In the genomic region with DNA sequence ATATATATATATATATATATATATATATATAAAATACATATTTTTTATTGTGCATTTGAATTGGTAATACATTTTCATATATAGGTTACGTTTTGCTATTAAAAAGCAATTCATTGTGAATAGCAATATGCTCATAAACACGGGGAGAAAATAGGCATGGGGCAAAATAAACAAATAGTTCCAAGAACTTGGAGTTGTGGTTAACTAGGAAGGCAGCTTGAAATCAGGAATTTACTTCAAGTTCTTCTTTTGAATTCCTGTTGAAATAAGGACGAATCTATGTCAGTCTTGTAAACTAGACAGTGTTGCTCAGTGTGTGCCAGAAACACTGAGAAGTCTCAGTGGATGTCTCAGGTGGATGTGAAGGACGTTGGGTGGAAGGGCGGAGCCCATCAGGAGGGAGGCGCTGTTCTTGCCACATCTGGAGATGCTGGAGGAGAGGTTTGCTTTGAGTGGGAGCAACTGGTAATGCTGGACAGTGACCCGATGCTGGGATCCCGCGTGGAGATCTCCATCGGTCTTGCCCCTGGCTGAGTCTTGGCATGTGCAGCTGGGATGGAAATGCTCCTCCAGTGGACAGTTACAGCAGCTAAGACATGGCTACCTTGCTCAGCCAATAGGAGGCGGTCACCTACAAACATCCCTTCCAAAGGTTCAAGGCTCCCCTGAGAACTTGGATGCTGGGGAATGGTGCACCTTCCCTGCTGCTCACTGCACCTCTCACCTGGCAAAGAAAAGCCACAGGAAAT, we compare ENCODE assay signal across 1 cellular context.
TF ChIP-seq lines count a peak whose summit lies in the region.

No MANE protein-coding gene starts in this region.

TF ChIP-seq in K562, 482 proteins besides CTCF, POLR2A, EP300 and RAD21:
- TF ChIP-seq AFF1 (IDR thresholded peaks at IDR 0.05; ENCODE audit: low read depth in 1 of 2, partially characterized antibody in 2 of 2) (no peak), ZNF445 (CRISPR knock-in tag; IDR thresholded peaks at IDR 0.05; ENCODE audit: low read depth) (no peak), SETDB1 (IDR thresholded peaks at IDR 0.05; ENCODE audit: low read length) (no peak), DNMT1 (IDR thresholded peaks at IDR 0.05) (no peak), SAFB (IDR thresholded peaks at IDR 0.05; ENCODE audit: borderline replicate concordance, low read depth, low read length) (no peak), DIDO1 (tag; IDR thresholded peaks at IDR 0.05; ENCODE audit: low read depth) (no peak), FOXM1 (IDR thresholded peaks at IDR 0.05; ENCODE audit: low read depth) (no peak), FOXM1 (CRISPR knock-in tag; IDR thresholded peaks at IDR 0.05; ENCODE audit: low read depth) (no peak), AFF4 (CRISPR knock-in tag; IDR thresholded peaks at IDR 0.05) (no peak), TGIF2 (CRISPR knock-in tag; IDR thresholded peaks at IDR 0.05) (no peak), CXXC5 (CRISPR knock-in tag; IDR thresholded peaks at IDR 0.05) (no peak), LCOR (CRISPR knock-in tag; IDR thresholded peaks at IDR 0.05) (no peak), FIP1L1 (IDR thresholded peaks at IDR 0.05; ENCODE audit: low read depth, low read length, poor library complexity, severe bottlenecking) (no peak), ZNF778 (CRISPR knock-in tag; IDR thresholded peaks at IDR 0.05) (no peak), ZBTB33 (CRISPR knock-in tag; IDR thresholded peaks at IDR 0.05) (no peak), HNRNPLL (IDR thresholded peaks at IDR 0.05; ENCODE audit: low read depth, low read length, poor library complexity, severe bottlenecking) (no peak), CHD4 (IDR thresholded peaks at IDR 0.05; ENCODE audit: insufficient read depth, insufficient replicate concordance, low read depth, low read length, poor library complexity, severe bottlenecking) (no peak), GABPB2 (CRISPR knock-in tag; conservative IDR thresholded peaks at IDR 0.05) (no peak), SMAD4 (CRISPR knock-in tag; conservative IDR thresholded peaks at IDR 0.05) (no peak)
- TF ChIP-seq, protein P1, sequence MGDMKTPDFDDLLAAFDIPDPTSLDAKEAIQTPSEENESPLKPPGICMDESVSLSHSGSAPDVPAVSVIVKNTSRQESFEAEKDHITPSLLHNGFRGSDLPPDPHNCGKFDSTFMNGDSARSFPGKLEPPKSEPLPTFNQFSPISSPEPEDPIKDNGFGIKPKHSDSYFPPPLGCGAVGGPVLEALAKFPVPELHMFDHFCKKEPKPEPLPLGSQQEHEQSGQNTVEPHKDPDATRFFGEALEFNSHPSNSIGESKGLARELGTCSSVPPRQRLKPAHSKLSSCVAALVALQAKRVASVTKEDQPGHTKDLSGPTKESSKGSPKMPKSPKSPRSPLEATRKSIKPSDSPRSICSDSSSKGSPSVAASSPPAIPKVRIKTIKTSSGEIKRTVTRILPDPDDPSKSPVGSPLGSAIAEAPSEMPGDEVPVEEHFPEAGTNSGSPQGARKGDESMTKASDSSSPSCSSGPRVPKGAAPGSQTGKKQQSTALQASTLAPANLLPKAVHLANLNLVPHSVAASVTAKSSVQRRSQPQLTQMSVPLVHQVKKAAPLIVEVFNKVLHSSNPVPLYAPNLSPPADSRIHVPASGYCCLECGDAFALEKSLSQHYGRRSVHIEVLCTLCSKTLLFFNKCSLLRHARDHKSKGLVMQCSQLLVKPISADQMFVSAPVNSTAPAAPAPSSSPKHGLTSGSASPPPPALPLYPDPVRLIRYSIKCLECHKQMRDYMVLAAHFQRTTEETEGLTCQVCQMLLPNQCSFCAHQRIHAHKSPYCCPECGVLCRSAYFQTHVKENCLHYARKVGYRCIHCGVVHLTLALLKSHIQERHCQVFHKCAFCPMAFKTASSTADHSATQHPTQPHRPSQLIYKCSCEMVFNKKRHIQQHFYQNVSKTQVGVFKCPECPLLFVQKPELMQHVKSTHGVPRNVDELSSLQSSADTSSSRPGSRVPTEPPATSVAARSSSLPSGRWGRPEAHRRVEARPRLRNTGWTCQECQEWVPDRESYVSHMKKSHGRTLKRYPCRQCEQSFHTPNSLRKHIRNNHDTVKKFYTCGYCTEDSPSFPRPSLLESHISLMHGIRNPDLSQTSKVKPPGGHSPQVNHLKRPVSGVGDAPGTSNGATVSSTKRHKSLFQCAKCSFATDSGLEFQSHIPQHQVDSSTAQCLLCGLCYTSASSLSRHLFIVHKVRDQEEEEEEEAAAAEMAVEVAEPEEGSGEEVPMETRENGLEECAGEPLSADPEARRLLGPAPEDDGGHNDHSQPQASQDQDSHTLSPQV (IDR thresholded peaks at IDR 0.05): no peak
- TF ChIP-seq, protein P2, sequence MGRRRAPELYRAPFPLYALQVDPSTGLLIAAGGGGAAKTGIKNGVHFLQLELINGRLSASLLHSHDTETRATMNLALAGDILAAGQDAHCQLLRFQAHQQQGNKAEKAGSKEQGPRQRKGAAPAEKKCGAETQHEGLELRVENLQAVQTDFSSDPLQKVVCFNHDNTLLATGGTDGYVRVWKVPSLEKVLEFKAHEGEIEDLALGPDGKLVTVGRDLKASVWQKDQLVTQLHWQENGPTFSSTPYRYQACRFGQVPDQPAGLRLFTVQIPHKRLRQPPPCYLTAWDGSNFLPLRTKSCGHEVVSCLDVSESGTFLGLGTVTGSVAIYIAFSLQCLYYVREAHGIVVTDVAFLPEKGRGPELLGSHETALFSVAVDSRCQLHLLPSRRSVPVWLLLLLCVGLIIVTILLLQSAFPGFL (CRISPR knock-in tag; IDR thresholded peaks at IDR 0.05): no peak
TF ChIP-seq in K562: peak in this region for 0.
